ENCODE assay signal across 11 cellular contexts in genomic region chr13:113927661-113928581, GRCh38. TPM values are rescaled to one million over a fixed set of nuclear protein-coding genes. Genes with fewer than 3 reads are reported as not detected.
DNase-seq lines count a peak whose midpoint lies in the region; ATAC-seq and TF ChIP-seq lines count a peak whose summit lies in the region.
"Had no signal": no experiment of that assay in that cellular context is flagged by ENCODE, and none has a peak within 500 bp of the region (broad histone marks: within the 10 kb centered on the region; RNA-seq: fewer than 3 reads in every experiment).

No MANE protein-coding gene starts in this region.

- no peak overlapping the region for H3K4me3 ChIP-seq in body of pancreas
- H3K4me3 ChIP-seq in right cardiac atrium (ENCODE audit: low read length): no peak overlapping the region
- no peak overlapping the region for H3K4me3 ChIP-seq in CD8-positive, alpha-beta T cell (ENCODE audit: low read depth, low read length)
- H3K4me3 ChIP-seq: dorsolateral prefrontal cortex had no signal

- CTCF ChIA-PET in CD8-positive, alpha-beta T cell (lab: Charles Lee): no interaction called here
- CTCF ChIA-PET in T-cell (lab: Charles Lee): no interaction called here

- TF ChIP-seq CTCF in body of pancreas (IDR thresholded peaks at IDR 0.05): no peak
- no peak for TF ChIP-seq CTCF in CD8-positive, alpha-beta T cell (IDR thresholded peaks at IDR 0.05)

- ATAC-seq in body of pancreas (peak; percentile 41), right cardiac atrium (peak; percentile 20 to 26), T-cell (replicated peaks in 1 of 4) (no peak)
- no peak for ATAC-seq in CD8-positive, alpha-beta T cell

- 63 to 72% methylated on average over 25 to 36 of the region's 36 CpGs for WGBS in body of pancreas, 2 donors
- 54% methylated on average over 36 of the region's 36 CpGs for WGBS in right cardiac atrium

- H3K27me3 Mint-ChIP-seq in CD8-positive, alpha-beta T cell (ENCODE audit: low read depth): peaks cover 2% of the 10 kb centered on the region
- peaks cover 4 to 20% of the 10 kb centered on the region in 2 donors for H3K27me3 Mint-ChIP-seq in T-cell

- no peak for TF ChIP-seq POLR2A in body of pancreas (IDR thresholded peaks at IDR 0.05)

- intact Hi-C loops in body of pancreas (cut with DNase I): no loop called here
- intact Hi-C loops in right cardiac atrium (cut with DNase I): no loop called here
- intact Hi-C loops in CD8-positive, alpha-beta T cell (cut with DNase I, micrococcal nuclease): no loop called here

- H3K4me3 Mint-ChIP-seq in CD8-positive, alpha-beta T cell: no peak overlapping the region
- H3K4me3 Mint-ChIP-seq in T-cell: no peak overlapping the region

- H3K27me3 ChIP-seq in body of pancreas (no peaks in the 10 kb centered on the region), right cardiac atrium (ENCODE audit: control insufficient read depth, insufficient read depth) (no peaks in the 10 kb centered on the region)
- H3K27me3 ChIP-seq in CD8-positive, alpha-beta T cell (ENCODE audit: insufficient read depth, low read length): no peaks in the 10 kb centered on the region

- H3K4me1 Mint-ChIP-seq in CD8-positive, alpha-beta T cell (ENCODE audit: low read depth): peaks cover 12% of the 10 kb centered on the region
- peaks cover 0 to 20% (median 16%) of the 10 kb centered on the region in 3 donors for H3K4me1 Mint-ChIP-seq in T-cell

- H3K36me3 ChIP-seq in body of pancreas (replicated peaks in 1 of 2; ENCODE audit: insufficient read depth in 1 of 2, low read depth in 2 of 2): no peaks in the 10 kb centered on the region
- H3K36me3 ChIP-seq in CD8-positive, alpha-beta T cell (ENCODE audit: insufficient read depth, low read length): no peaks in the 10 kb centered on the region

- DNase-seq in GM04503 (ENCODE audit: low read depth) (peak; percentile 99), body of pancreas (peak in 2 of 4 donors; percentile 16 to 52), right cardiac atrium (peak in 1 of 3 donors; percentile 63), smooth muscle cell of the brain vasculature (ENCODE audit: low read depth, low spot score) (peak; percentile 65), C1 segment of cervical spinal cord (lab: John Stamatoyannopoulos, UW) (no peak), T-cell (no peak), NCI-H526 treated with DMSO at 0.1 percent for 48 hours (lab: John Stamatoyannopoulos, UW) (no peak)
- DNase-seq in CD8-positive, alpha-beta T cell: no peak
- DNase-seq: mesendoderm; stimulated activated CD4-positive, alpha-beta T cell treated with anti-CD3 and anti-CD28 coated beads, Interleukin-4, amount 100 ng/mL, for 1 hour had no signal

- H3K27ac ChIP-seq in body of pancreas (peak overlapping the region in 1 of 4 donors; percentile 40), right cardiac atrium (ENCODE audit: low read length) (no peak overlapping the region)
- H3K27ac ChIP-seq in CD8-positive, alpha-beta T cell (ENCODE audit: low read depth, low read length): no peak overlapping the region
- H3K27ac ChIP-seq: dorsolateral prefrontal cortex had no signal

- H3K4me1 ChIP-seq in body of pancreas (peaks cover 8% of the 10 kb centered on the region), right cardiac atrium (ENCODE audit: control insufficient read depth, insufficient read depth, low read length) (peaks cover 4% of the 10 kb centered on the region)
- peaks cover 3% of the 10 kb centered on the region for H3K4me1 ChIP-seq in CD8-positive, alpha-beta T cell (ENCODE audit: insufficient read depth, low read length)

- no peak overlapping the region for H3K27ac Mint-ChIP-seq in CD8-positive, alpha-beta T cell
- H3K27ac Mint-ChIP-seq in T-cell: no peak overlapping the region

- POLR2A ChIA-PET in CD8-positive, alpha-beta T cell (lab: Charles Lee): interaction anchor here (1.0 kb wide), 1 partner anchor 11 kb away, joined by 3 read pairs; no protein-coding TSS in a partner anchor
- POLR2A ChIA-PET in T-cell (lab: Charles Lee): no interaction called here

- H3K36me3 Mint-ChIP-seq in CD8-positive, alpha-beta T cell: no peaks in the 10 kb centered on the region
- H3K36me3 Mint-ChIP-seq in T-cell: no peaks in the 10 kb centered on the region

- H3K9me3 Mint-ChIP-seq in CD8-positive, alpha-beta T cell: no peaks in the 10 kb centered on the region
- H3K9me3 Mint-ChIP-seq in T-cell: no peaks in the 10 kb centered on the region

- H3K9me3 ChIP-seq in body of pancreas (no peaks in the 10 kb centered on the region), right cardiac atrium (ENCODE audit: control insufficient read depth, low read length) (no peaks in the 10 kb centered on the region)
- no peaks in the 10 kb centered on the region for H3K9me3 ChIP-seq in CD8-positive, alpha-beta T cell (ENCODE audit: low read length)

RNA-seq across cellular contexts. Expression of gene C13orf46, which starts 46.0 kb away (rescaled TPM):
- 10 to 100 TPM; 28.8 to 38.6 TPM for total RNA-seq in body of pancreas
- under 1 TPM; 0.21 to 0.76 (median 0.38) TPM for total RNA-seq in right cardiac atrium
- polyA plus RNA-seq in right cardiac atrium: 0.20 TPM
- 10 to 100 TPM; 12.1 to 16.8 TPM for total RNA-seq in CD8-positive, alpha-beta T cell
- total RNA-seq in T-cell: 10 to 100 TPM; 18.4 to 33.9 (median 25.3) TPM

Comparison
In these comparisons a context has a peak if more than half of its experiments do, and no peak if none do; other contexts are left out.
1. DNase-seq: peak in GM04503 (single experiment) and smooth muscle cell of the brain vasculature (single experiment); none in CD8-positive, alpha-beta T cell (0 of 7), C1 segment of cervical spinal cord (0 of 14), T-cell (0 of 34) and NCI-H526 treated with DMSO at 0.1 percent for 48 hours (single experiment).
2. ATAC-seq: peak in body of pancreas (single experiment) and right cardiac atrium (2 of 2); none in CD8-positive, alpha-beta T cell (single experiment) and T-cell (0 of 4).
3. RNA of gene C13orf46, which starts 46.0 kb away (total RNA-seq): 28.8 to 38.6 TPM in body of pancreas, 18.4 to 33.9 TPM in T-cell and 12.1 to 16.8 TPM in CD8-positive, alpha-beta T cell; 0.21 to 0.76 TPM in right cardiac atrium; every median in the first group is over 4 times any median in the second.